In the genomic region with DNA sequence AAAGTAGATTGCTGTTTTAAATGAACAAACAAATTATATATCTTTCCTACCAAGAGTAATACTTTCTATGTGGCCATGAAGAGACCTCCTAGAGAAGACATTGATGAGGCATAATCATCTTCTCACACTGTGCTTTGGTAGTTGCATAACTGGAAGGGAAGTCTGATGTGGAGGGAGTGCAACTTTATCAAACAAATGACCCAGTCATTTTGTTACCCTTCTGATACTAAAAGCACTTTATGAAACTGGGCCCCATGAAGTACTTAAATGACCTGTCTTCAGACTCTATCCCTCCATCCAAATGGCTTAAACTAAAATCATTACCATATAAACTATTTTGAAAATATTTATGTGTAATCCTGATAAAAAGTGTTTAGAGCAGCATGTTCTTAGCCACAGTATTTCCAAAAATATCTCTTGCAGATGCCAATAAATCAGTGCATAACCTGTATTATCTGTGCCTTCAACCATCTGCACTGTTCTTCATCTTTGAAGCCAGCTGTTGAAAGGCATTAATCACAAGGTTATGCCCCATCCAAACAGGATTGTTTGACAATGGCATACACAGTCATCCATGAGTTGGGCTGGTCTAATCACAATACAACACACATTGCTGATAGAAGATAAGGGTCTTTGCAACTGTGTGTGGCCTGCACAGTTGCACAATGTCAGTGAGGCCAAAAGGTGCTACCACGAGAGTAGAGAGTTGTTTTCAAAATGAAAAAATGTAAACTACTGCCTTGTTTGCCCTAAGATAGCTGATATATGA, we compare ENCODE assay signal across 1 cellular context.
TF ChIP-seq lines count a peak whose summit lies in the region.

No MANE protein-coding gene starts in this region.

TF ChIP-seq in K562, 482 proteins besides CTCF, POLR2A, EP300 and RAD21 (continued from another document and continues in another):
- no peak for TF ChIP-seq ZNF609 (CRISPR knock-in tag; IDR thresholded peaks at IDR 0.05; ENCODE audit: borderline replicate concordance)
- no peak for TF ChIP-seq ZBTB7A (IDR thresholded peaks at IDR 0.05; ENCODE audit: borderline replicate concordance, control insufficient read depth, low read depth, low read length)
- TF ChIP-seq RFX7 (CRISPR knock-in tag; IDR thresholded peaks at IDR 0.05), result no peak
- TF ChIP-seq MAFF (IDR thresholded peaks at IDR 0.05; ENCODE audit: low read length), result no peak
- peak; percentile 99 for TF ChIP-seq SOX6 (IDR thresholded peaks at IDR 0.05)
- TF ChIP-seq ZNF696 (CRISPR knock-in tag; conservative IDR thresholded peaks at IDR 0.05), result no peak
- no peak; the same call in none of the 2 replicates for TF ChIP-seq CC2D1A (IDR thresholded peaks at IDR 0.05)
- no peak for TF ChIP-seq ZNF384 (IDR thresholded peaks at IDR 0.05; ENCODE audit: low read depth, low read length)
- TF ChIP-seq HDAC8 (tag; IDR thresholded peaks at IDR 0.05), result no peak
- TF ChIP-seq NR4A1 (CRISPR knock-in tag; IDR thresholded peaks at IDR 0.05), result no peak
- peak; percentile 95 for TF ChIP-seq NR4A1 (tag; IDR thresholded peaks at IDR 0.05)
- TF ChIP-seq ZNF121 (CRISPR knock-in tag; conservative IDR thresholded peaks at IDR 0.05), result no peak
- TF ChIP-seq, protein P1, sequence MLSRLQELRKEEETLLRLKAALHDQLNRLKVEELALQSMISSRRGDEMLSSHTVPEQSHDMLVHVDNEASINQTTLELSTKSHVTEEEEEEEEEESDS (CRISPR knock-in tag; IDR thresholded peaks at IDR 0.05), result no peak
- TF ChIP-seq HNRNPH1 (optimal IDR thresholded peaks at IDR 0.05; ENCODE audit: low read depth, low read length), result no peak
- TF ChIP-seq YY1 (IDR thresholded peaks at IDR 0.05; ENCODE audit: borderline replicate concordance in 1 of 3, control insufficient read depth in 1 of 3, extremely low read depth in 1 of 3, insufficient read depth in 3 of 3, insufficient read length in 1 of 3, insufficient replicate concordance in 2 of 3, low read depth in 1 of 3, low read length in 2 of 3), result no peak
- no peak for TF ChIP-seq NFATC3 (IDR thresholded peaks at IDR 0.05)
- TF ChIP-seq ADNP (tag; IDR thresholded peaks at IDR 0.05), result peak; percentile 39; the same call in 1 of the 2 replicates
- TF ChIP-seq EP400 (IDR thresholded peaks at IDR 0.05), result no peak
- no peak for TF ChIP-seq SRF (CRISPR knock-in tag; IDR thresholded peaks at IDR 0.05)
- no peak for TF ChIP-seq ZKSCAN1 (IDR thresholded peaks at IDR 0.05; ENCODE audit: low read depth, low read length)
- TF ChIP-seq, protein P2, sequence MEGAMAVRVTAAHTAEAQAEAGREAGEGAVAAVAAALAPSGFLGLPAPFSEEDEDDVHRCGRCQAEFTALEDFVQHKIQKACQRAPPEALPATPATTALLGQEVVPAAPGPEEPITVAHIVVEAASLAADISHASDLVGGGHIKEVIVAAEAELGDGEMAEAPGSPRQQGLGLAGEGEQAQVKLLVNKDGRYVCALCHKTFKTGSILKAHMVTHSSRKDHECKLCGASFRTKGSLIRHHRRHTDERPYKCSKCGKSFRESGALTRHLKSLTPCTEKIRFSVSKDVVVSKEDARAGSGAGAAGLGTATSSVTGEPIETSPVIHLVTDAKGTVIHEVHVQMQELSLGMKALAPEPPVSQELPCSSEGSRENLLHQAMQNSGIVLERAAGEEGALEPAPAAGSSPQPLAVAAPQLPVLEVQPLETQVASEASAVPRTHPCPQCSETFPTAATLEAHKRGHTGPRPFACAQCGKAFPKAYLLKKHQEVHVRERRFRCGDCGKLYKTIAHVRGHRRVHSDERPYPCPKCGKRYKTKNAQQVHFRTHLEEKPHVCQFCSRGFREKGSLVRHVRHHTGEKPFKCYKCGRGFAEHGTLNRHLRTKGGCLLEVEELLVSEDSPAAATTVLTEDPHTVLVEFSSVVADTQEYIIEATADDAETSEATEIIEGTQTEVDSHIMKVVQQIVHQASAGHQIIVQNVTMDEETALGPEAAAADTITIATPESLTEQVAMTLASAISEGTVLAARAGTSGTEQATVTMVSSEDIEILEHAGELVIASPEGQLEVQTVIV (CRISPR knock-in tag; IDR thresholded peaks at IDR 0.05; ENCODE audit: borderline replicate concordance), result no peak
- TF ChIP-seq CTCFL (IDR thresholded peaks at IDR 0.05; ENCODE audit: borderline replicate concordance, insufficient read depth, low read depth, low read length, poor library complexity, severe bottlenecking), result no peak
- TF ChIP-seq, protein P3, sequence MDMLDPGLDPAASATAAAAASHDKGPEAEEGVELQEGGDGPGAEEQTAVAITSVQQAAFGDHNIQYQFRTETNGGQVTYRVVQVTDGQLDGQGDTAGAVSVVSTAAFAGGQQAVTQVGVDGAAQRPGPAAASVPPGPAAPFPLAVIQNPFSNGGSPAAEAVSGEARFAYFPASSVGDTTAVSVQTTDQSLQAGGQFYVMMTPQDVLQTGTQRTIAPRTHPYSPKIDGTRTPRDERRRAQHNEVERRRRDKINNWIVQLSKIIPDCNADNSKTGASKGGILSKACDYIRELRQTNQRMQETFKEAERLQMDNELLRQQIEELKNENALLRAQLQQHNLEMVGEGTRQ (CRISPR knock-in tag; IDR thresholded peaks at IDR 0.05), result no peak
- TF ChIP-seq TSHZ1 (CRISPR knock-in tag; IDR thresholded peaks at IDR 0.05), result no peak
- 0 out of 2 replicates have a peak, but pooled peaks have one; percentile 27 for TF ChIP-seq ZFP1 (CRISPR knock-in tag; IDR thresholded peaks at IDR 0.05)
- no peak for TF ChIP-seq NELFE (IDR thresholded peaks at IDR 0.05; ENCODE audit: insufficient read depth, insufficient read length)
- no peak for TF ChIP-seq HNRNPK (IDR thresholded peaks at IDR 0.05; ENCODE audit: low read depth, low read length, poor library complexity, severe bottlenecking)
- TF ChIP-seq ZNF311 (CRISPR knock-in tag; IDR thresholded peaks at IDR 0.05), result peak; percentile 87
- TF ChIP-seq ZNF347 (CRISPR knock-in tag; IDR thresholded peaks at IDR 0.05; ENCODE audit: low read depth), result no peak
- no peak for TF ChIP-seq PTBP1 (IDR thresholded peaks at IDR 0.05; ENCODE audit: low read depth, low read length)
- TF ChIP-seq, protein P4, sequence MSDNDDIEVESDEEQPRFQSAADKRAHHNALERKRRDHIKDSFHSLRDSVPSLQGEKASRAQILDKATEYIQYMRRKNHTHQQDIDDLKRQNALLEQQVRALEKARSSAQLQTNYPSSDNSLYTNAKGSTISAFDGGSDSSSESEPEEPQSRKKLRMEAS (CRISPR knock-in tag; IDR thresholded peaks at IDR 0.05), result no peak
- peak; percentile 90 for TF ChIP-seq ZNF175 (CRISPR knock-in tag; IDR thresholded peaks at IDR 0.05; ENCODE audit: low read depth)
- TF ChIP-seq FOXJ2 (tag; IDR thresholded peaks at IDR 0.05), result no peak
- TF ChIP-seq NUFIP1 (IDR thresholded peaks at IDR 0.05; ENCODE audit: partially characterized antibody), result no peak
- TF ChIP-seq MAFK (IDR thresholded peaks at IDR 0.05; ENCODE audit: low read length), result no peak
- no peak for TF ChIP-seq EZH2 (IDR thresholded peaks at IDR 0.05; ENCODE audit: borderline replicate concordance, low read depth, low read length)
- no peak for TF ChIP-seq NRF1 (conservative IDR thresholded peaks at IDR 0.05 in 1 of 2, IDR thresholded peaks at IDR 0.05 in 1 of 2)
- no peak for TF ChIP-seq SNIP1 (IDR thresholded peaks at IDR 0.05; ENCODE audit: low read depth)
- no peak for TF ChIP-seq ZNF586 (CRISPR knock-in tag; conservative IDR thresholded peaks at IDR 0.05)
- TF ChIP-seq E2F3 (CRISPR knock-in tag; IDR thresholded peaks at IDR 0.05), result no peak
- no peak for TF ChIP-seq PRMT5 (CRISPR knock-in tag; IDR thresholded peaks at IDR 0.05)
- no peak for TF ChIP-seq MCM5 (IDR thresholded peaks at IDR 0.05; ENCODE audit: low read depth)
- no peak for TF ChIP-seq ELK1 (CRISPR knock-in tag; IDR thresholded peaks at IDR 0.05)
- no peak for TF ChIP-seq KLF10 (CRISPR knock-in tag; IDR thresholded peaks at IDR 0.05)
- TF ChIP-seq ZHX1 (conservative IDR thresholded peaks at IDR 0.05; ENCODE audit: low read length), result no peak
